9 cellular contexts compared by ENCODE assay signal in genomic region chr6:125910518-125910917, GRCh38.
DNase-seq lines count a peak whose midpoint lies in the region; ATAC-seq and TF ChIP-seq lines count a peak whose summit lies in the region.
"Had no signal": no experiment of that assay in that cellular context is flagged by ENCODE, and none has a peak within 500 bp of the region (broad histone marks: within the 10 kb centered on the region; RNA-seq: fewer than 3 reads in every experiment).

No MANE protein-coding gene starts in this region.

- no peak for TF ChIP-seq CTCF in RWPE1 (conservative IDR thresholded peaks at IDR 0.05; ENCODE audit: low read depth)

- no peak overlapping the region for H3K27ac ChIP-seq in RWPE1

- peak; percentile 22 for DNase-seq in stimulated activated CD4-positive, alpha-beta T cell treated with anti-CD3 and anti-CD28 coated beads, Interleukin-4, amount 100 ng/mL, for 24 hours
- no peak for DNase-seq in stimulated activated CD4-positive, alpha-beta T cell treated with anti-CD3 and anti-CD28 coated beads, Interleukin-15, amount 100 ng/mL, for 24 hours
- no peak for DNase-seq in activated naive CD8-positive, alpha-beta T cell treated with anti-CD3 and anti-CD28 coated beads, Interleukin-2, amount 50 U/mL, for 24 hours
- DNase-seq in RWPE1 (ENCODE audit: low spot score) (no peak), activated gamma-delta T cell treated with Interleukin-2 at 50 U/mL for 16 hours (no peak), UCSD-AML1 (lab: John Stamatoyannopoulos, UW; ENCODE audit: unreplicated experiment) (no peak)
- no peak for DNase-seq in stimulated activated CD8-positive, alpha-beta memory T cell treated with anti-CD3 and anti-CD28 coated beads, Interleukin-4, amount 100 ng/mL, for 48 hours

- no peaks in the 10 kb centered on the region for H3K9me3 Mint-ChIP-seq in activated naive CD8-positive, alpha-beta T cell treated with anti-CD3 and anti-CD28 coated beads, Interleukin-2, amount 50 U/mL, for 24 hours
- H3K9me3 Mint-ChIP-seq: CD4-positive, CD25-positive, alpha-beta regulatory T cell had no signal

- H3K36me3 Mint-ChIP-seq in activated naive CD8-positive, alpha-beta T cell treated with anti-CD3 and anti-CD28 coated beads, Interleukin-2, amount 50 U/mL, for 24 hours (ENCODE audit: low read depth), result peaks cover 14% of the 10 kb centered on the region

- CTCF ChIA-PET in RWPE1 (lab: Yijun Ruan, JAX), result no interaction called here

- POLR2A ChIA-PET in RWPE1 (lab: Yijun Ruan, JAX; ENCODE audit: low non-redundant PET), result no interaction called here

- no peak overlapping the region for H3K4me3 Mint-ChIP-seq in activated naive CD8-positive, alpha-beta T cell treated with anti-CD3 and anti-CD28 coated beads, Interleukin-2, amount 50 U/mL, for 24 hours
- H3K4me3 Mint-ChIP-seq: CD4-positive, CD25-positive, alpha-beta regulatory T cell had no signal

- H3K4me1 Mint-ChIP-seq in activated naive CD8-positive, alpha-beta T cell treated with anti-CD3 and anti-CD28 coated beads, Interleukin-2, amount 50 U/mL, for 24 hours, result peaks cover 25% of the 10 kb centered on the region

- H3K27ac Mint-ChIP-seq in activated naive CD8-positive, alpha-beta T cell treated with anti-CD3 and anti-CD28 coated beads, Interleukin-2, amount 50 U/mL, for 24 hours, result peak overlapping the region; percentile 66

- ATAC-seq in HG03066 (IDR thresholded peaks at IDR 0.05; ENCODE audit: low read depth, unreplicated experiment), result peak; percentile 98
- ATAC-seq in activated naive CD8-positive, alpha-beta T cell treated with anti-CD3 and anti-CD28 coated beads, Interleukin-2, amount 50 U/mL, for 24 hours, result peak; percentile 95

- H3K27me3 Mint-ChIP-seq in activated naive CD8-positive, alpha-beta T cell treated with anti-CD3 and anti-CD28 coated beads, Interleukin-2, amount 50 U/mL, for 24 hours, result no peaks in the 10 kb centered on the region
- H3K27me3 Mint-ChIP-seq: CD4-positive, CD25-positive, alpha-beta regulatory T cell had no signal
